ENCODE assay signal across 14 cellular contexts in genomic region chr9:72857632-72858011, GRCh38.
DNase-seq lines count a peak whose midpoint lies in the region; TF ChIP-seq lines count a peak whose summit lies in the region.
"Had no signal": no experiment of that assay in that cellular context is flagged by ENCODE, and none has a peak within 500 bp of the region (broad histone marks: within the 10 kb centered on the region; RNA-seq: fewer than 3 reads in every experiment).

No MANE protein-coding gene starts in this region.

- no peaks in the 10 kb centered on the region for H3K9me2 ChIP-seq in PC-9 (ENCODE audit: insufficient read depth)

- no peak for TF ChIP-seq POLR2A in suprapubic skin (IDR thresholded peaks at IDR 0.05)
- no peak for TF ChIP-seq POLR2A in lower leg skin (IDR thresholded peaks at IDR 0.05)

- no peak overlapping the region for H3K18ac ChIP-seq in trophoblast cell (ENCODE audit: low read length)

- TF ChIP-seq EP300 in suprapubic skin (IDR thresholded peaks at IDR 0.05) = no peak

- H3K4me2 ChIP-seq in PC-9 = no peak overlapping the region
- H3K4me2 ChIP-seq in fibroblast of lung (ENCODE audit: extremely low read depth, insufficient read depth, low read length) = peak overlapping the region; percentile 52
- no peak overlapping the region for H3K4me2 ChIP-seq in trophoblast cell (ENCODE audit: low read length)

- no peak overlapping the region for H2BK12ac ChIP-seq in trophoblast cell (ENCODE audit: low read length)

- CTCF ChIA-PET in PC-9 (lab: Charles Lee) = interaction anchor here (0.6 to 2.0 kb wide), 17 partner anchors 12 to 350 kb away, joined by 3 to 15 read pairs (median 4); no protein-coding TSS in a partner anchor

- DNase-seq in PC-9 (no peak), fibroblast of lung (ENCODE audit: low read depth in 2 of 2) (no peak), trophoblast cell (no peak), suprapubic skin (ENCODE audit: low spot score in 2 of 2) (no peak), lower leg skin (ENCODE audit: low spot score in 2 of 2) (no peak), anterior cingulate cortex (lab: John Stamatoyannopoulos, UW) (no peak), inferior parietal cortex (ENCODE audit: extremely low spot score) (no peak)
- DNase-seq: activated CD4-positive, CD25-positive, alpha-beta regulatory T cell treated with anti-CD3 and anti-CD28 coated beads, Interleukin-2, amount 50 U/mL, for 72 hours; DMS153; stimulated activated naive CD8-positive, alpha-beta T cell treated with anti-CD3 and anti-CD28 coated beads, Interleukin-15, amount 100 ng/mL, for 72 hours had no signal

- H3K9ac ChIP-seq in fibroblast of lung (ENCODE audit: insufficient read depth, low read length) = no peak overlapping the region
- H3K9ac ChIP-seq in trophoblast cell (ENCODE audit: low read length) = no peak overlapping the region

- H3K27ac ChIP-seq in ACC112 (ENCODE audit: low read depth, low read length) (peak overlapping the region; percentile 29), PC-9 (peak overlapping the region; percentile 80), fibroblast of lung (ENCODE audit: insufficient read depth, low read length) (no peak overlapping the region), trophoblast cell (ENCODE audit: low read depth, low read length) (peak overlapping the region; percentile 23), suprapubic skin (no peak overlapping the region)
- H3K27ac ChIP-seq: pancreas had no signal

- H3K4me3 ChIP-seq in ACC112 (ENCODE audit: low read depth, low read length) = no peak overlapping the region
- H3K4me3 ChIP-seq in PC-9 = no peak overlapping the region
- H3K4me3 ChIP-seq in fibroblast of lung (replicated peaks in 1 of 4; ENCODE audit: control extremely low read depth in 1 of 4, insufficient read depth in 1 of 4, low read depth in 3 of 4, low read length in 4 of 4) = no peak overlapping the region
- H3K4me3 ChIP-seq in trophoblast cell (ENCODE audit: low read depth, low read length) = no peak overlapping the region
- no peak overlapping the region for H3K4me3 ChIP-seq in suprapubic skin
- no peak overlapping the region for H3K4me3 ChIP-seq in lower leg skin (ENCODE audit: low read depth, poor library complexity, severe bottlenecking)
- H3K4me3 ChIP-seq: GM12878, pancreas had no signal

- no peak overlapping the region for H3K23ac ChIP-seq in trophoblast cell (ENCODE audit: low read length)

- H2BK120ac ChIP-seq in trophoblast cell (ENCODE audit: insufficient read depth, low read length, poor library complexity) = no peak overlapping the region

- no peak overlapping the region for H2BK5ac ChIP-seq in trophoblast cell (ENCODE audit: low read depth, low read length, poor library complexity)

- H3K9me3 ChIP-seq in PC-9 (ENCODE audit: insufficient read depth, low read depth) (peaks cover 6% of the 10 kb centered on the region; the same call in 1 of the 2 replicates), fibroblast of lung (ENCODE audit: control insufficient read depth, insufficient read depth, low read depth, low read length) (no peaks in the 10 kb centered on the region), trophoblast cell (ENCODE audit: insufficient read depth, low read depth, low read length) (no peaks in the 10 kb centered on the region), suprapubic skin (no peaks in the 10 kb centered on the region)
- H3K9me3 ChIP-seq: pancreas had no signal

- H3K4me1 ChIP-seq in ACC112 (ENCODE audit: control insufficient read depth, insufficient read depth, low read length, unreplicated experiment) = peaks cover 13% of the 10 kb centered on the region
- H3K4me1 ChIP-seq in PC-9 (replicated peaks; ENCODE audit: insufficient read depth) = peaks cover 16% of the 10 kb centered on the region
- H3K4me1 ChIP-seq in fibroblast of lung (ENCODE audit: control insufficient read depth, extremely low read depth, insufficient read depth, low read length) = peaks cover 3% of the 10 kb centered on the region
- H3K4me1 ChIP-seq in trophoblast cell (ENCODE audit: control insufficient read depth in 1 of 2, insufficient read depth in 2 of 2, low read length in 2 of 2) = peaks cover 0 to 2% of the 10 kb centered on the region in 2 experiments
- peaks cover 15% of the 10 kb centered on the region for H3K4me1 ChIP-seq in suprapubic skin

- H2AFZ ChIP-seq in ACC112 (ENCODE audit: low read length, unreplicated experiment) (peak overlapping the region; percentile 86), PC-9 (peak overlapping the region; percentile 73; the same call in 1 of the 2 replicates), fibroblast of lung (ENCODE audit: low read length) (peak overlapping the region; percentile 69), trophoblast cell (ENCODE audit: insufficient read depth, low read length, poor library complexity) (no peak overlapping the region)

- peaks cover 2% of the 10 kb centered on the region for H3K79me1 ChIP-seq in trophoblast cell (ENCODE audit: low read length)

- H3K4ac ChIP-seq in trophoblast cell (ENCODE audit: low read depth, low read length) = no peak overlapping the region

- TF ChIP-seq CTCF in PC-9 (conservative IDR thresholded peaks at IDR 0.05) (no peak), fibroblast of lung (conservative IDR thresholded peaks at IDR 0.05 in 1 of 2, IDR thresholded peaks at IDR 0.05 in 1 of 2; ENCODE audit: low read depth in 1 of 2, low read length in 2 of 2) (no peak), suprapubic skin (IDR thresholded peaks at IDR 0.05) (no peak), lower leg skin (IDR thresholded peaks at IDR 0.05) (no peak)

- no CpG with 5 or more reads among the region's 2 CpGs for WGBS in trophoblast cell (ENCODE audit: extremely low coverage, insufficient coverage, insufficient read length)
- WGBS in suprapubic skin = 94% methylated on average over 2 of the region's 2 CpGs
- WGBS in lower leg skin, 2 donors = 88 to 90% methylated on average over 2 of the region's 2 CpGs

- POLR2A ChIA-PET in PC-9 (lab: Charles Lee; ENCODE audit: unreplicated experiment) = interaction anchor here (0.7 kb wide), 2 partner anchors 217 to 323 kb away, joined by 5 read pairs; no protein-coding TSS in a partner anchor

- H3F3A ChIP-seq in PC-9 (ENCODE audit: insufficient read depth, low read depth) = peaks cover 1% of the 10 kb centered on the region; the same call in 1 of the 2 replicates

- H3K36me3 ChIP-seq in ACC112 (ENCODE audit: insufficient read depth, low read length) (no peaks in the 10 kb centered on the region), PC-9 (ENCODE audit: low read depth) (no peaks in the 10 kb centered on the region), fibroblast of lung (ENCODE audit: control insufficient read depth, insufficient read depth, low read length) (no peaks in the 10 kb centered on the region), trophoblast cell (ENCODE audit: control insufficient read depth in 1 of 2, insufficient read depth in 2 of 2, low read length in 2 of 2) (no peaks in the 10 kb centered on the region), suprapubic skin (no peaks in the 10 kb centered on the region)
- H3K36me3 ChIP-seq: pancreas had no signal

- H4K20me1 ChIP-seq in PC-9 (ENCODE audit: insufficient read depth) (no peaks in the 10 kb centered on the region), fibroblast of lung (ENCODE audit: control insufficient read depth, extremely low read depth, insufficient read depth, low read length) (no peaks in the 10 kb centered on the region)

- no peaks in the 10 kb centered on the region for H3K79me2 ChIP-seq in ACC112 (ENCODE audit: control insufficient read depth, insufficient read depth, low read length, unreplicated experiment)
- H3K79me2 ChIP-seq in PC-9 (ENCODE audit: low read depth) = no peaks in the 10 kb centered on the region
- no peaks in the 10 kb centered on the region for H3K79me2 ChIP-seq in fibroblast of lung (ENCODE audit: control insufficient read depth, insufficient read depth, low read length)
- no peaks in the 10 kb centered on the region for H3K79me2 ChIP-seq in trophoblast cell (ENCODE audit: control insufficient read depth, insufficient read depth, low read length, poor library complexity)

- no peak overlapping the region for H2AK5ac ChIP-seq in trophoblast cell (ENCODE audit: low read length)

- H4K91ac ChIP-seq in trophoblast cell (ENCODE audit: low read depth, low read length) = peak overlapping the region; percentile 13

- intact Hi-C loops in PC-9 (cut with micrococcal nuclease; ENCODE audit: unreplicated experiment) = loop anchor here (1.0 to 5.0 kb wide), 4 partner anchors 166 to 345 kb away; no protein-coding TSS in a partner anchor
- intact Hi-C loops in lower leg skin (cut with DNase I; ENCODE audit: low total_unique reads) = loop anchor here (5.0 kb wide), 1 partner anchor 165 kb away; no protein-coding TSS in a partner anchor

- no peak overlapping the region for H3K14ac ChIP-seq in trophoblast cell (ENCODE audit: low read length)

- H3K27me3 ChIP-seq in ACC112 (ENCODE audit: insufficient read depth, low read length) (no peaks in the 10 kb centered on the region), PC-9 (ENCODE audit: insufficient read depth, low read depth) (no peaks in the 10 kb centered on the region), fibroblast of lung (ENCODE audit: control insufficient read depth, insufficient read depth, low read length) (no peaks in the 10 kb centered on the region), trophoblast cell (ENCODE audit: insufficient read depth, low read length) (no peaks in the 10 kb centered on the region), suprapubic skin (no peaks in the 10 kb centered on the region)
- H3K27me3 ChIP-seq: dorsolateral prefrontal cortex, pancreas had no signal

- TSS peak; percentile 57 for BruUV-seq in PC-9 (replicated peaks; lab: Mats Ljungman, UMichigan)

- H4K8ac ChIP-seq in trophoblast cell (ENCODE audit: low read depth, low read length) = no peak overlapping the region

- H4K12ac ChIP-seq in trophoblast cell (ENCODE audit: low read depth, low read length) = no peak overlapping the region

Comparison
In these comparisons a context has a peak if more than half of its experiments do, and no peak if none do; other contexts are left out.
1. H3K27ac ChIP-seq: peak in ACC112 (single experiment), PC-9 (single experiment) and trophoblast cell (single experiment); none in fibroblast of lung (single experiment) and suprapubic skin (single experiment).